ENCODE assay signal across 8 cellular contexts in the genomic region with DNA sequence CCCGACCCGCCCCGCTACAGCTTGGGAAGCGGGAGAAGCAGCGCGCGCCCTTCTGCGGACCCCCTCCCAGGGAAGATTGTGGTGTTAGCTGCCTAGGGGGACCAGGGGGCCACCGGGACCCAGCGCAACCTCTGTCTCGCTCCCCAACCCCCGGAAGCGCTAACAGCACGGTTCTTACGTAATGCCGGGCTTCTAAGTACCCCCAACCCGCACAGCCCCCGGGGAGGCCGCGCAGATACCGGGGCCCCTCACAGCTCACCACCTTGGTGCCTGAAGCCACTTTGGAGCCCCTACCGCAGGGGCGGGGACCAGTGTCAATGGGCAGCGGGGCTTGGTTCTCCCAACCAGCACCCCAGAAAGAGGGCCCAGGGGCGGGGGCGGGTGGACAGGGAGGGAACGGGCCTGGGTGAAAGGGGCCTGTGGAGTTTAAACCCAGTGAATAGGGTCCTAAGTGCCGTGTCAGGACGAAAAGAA. TPM values are rescaled to one million over a fixed set of nuclear protein-coding genes. Genes with fewer than 3 reads are reported as not detected.
DNase-seq lines count a peak whose midpoint lies in the region; ATAC-seq and TF ChIP-seq lines count a peak whose summit lies in the region.

No MANE protein-coding gene starts in this region.

- DNase-seq in CD8-positive, alpha-beta T cell: peak in 3 of 7 experiments; percentile 35 to 59 (median 56)
- DNase-seq in T-helper 9 cell (peak; percentile 9), fibroblast of villous mesenchyme (ENCODE audit: low read depth) (no peak), ovary (peak in 4 of 5 donors; percentile 15 to 54 (median 47)), omental fat pad (ENCODE audit: low spot score) (no peak), NCI-H2081 (lab: John Stamatoyannopoulos, UW) (no peak)

- WGBS in ovary, 3 donors: 1% methylated on average over 28 to 29 of the region's 29 CpGs

- peak; percentile 64 for ATAC-seq in CD8-positive, alpha-beta T cell
- ATAC-seq in omental fat pad (ENCODE audit: low FRiP score) (no peak), HG03280 (IDR thresholded peaks at IDR 0.05; ENCODE audit: unreplicated experiment) (no peak), GM18511 (IDR thresholded peaks at IDR 0.05; ENCODE audit: unreplicated experiment) (no peak)

- H3K9me3 ChIP-seq in CD8-positive, alpha-beta T cell (ENCODE audit: low read length): no peaks in the 10 kb centered on the region
- no peaks in the 10 kb centered on the region for H3K9me3 ChIP-seq in ovary

- intact Hi-C loops in CD8-positive, alpha-beta T cell (cut with DNase I, micrococcal nuclease): loop anchor here (2.0 to 10.0 kb wide), 5 partner anchors 100 to 868 kb away; a partner anchor contains a TSS
- intact Hi-C loops in ovary (cut with DNase I): no loop called here

- POLR2A ChIA-PET in CD8-positive, alpha-beta T cell (lab: Charles Lee): interaction anchor here (1.0 kb wide), 1 partner anchor 31 kb away, joined by 3 read pairs; no protein-coding TSS in a partner anchor

- H3K27ac Mint-ChIP-seq in CD8-positive, alpha-beta T cell: peak overlapping the region; percentile 94

- H3K9me3 Mint-ChIP-seq in CD8-positive, alpha-beta T cell: no peaks in the 10 kb centered on the region

- TF ChIP-seq CTCF in CD8-positive, alpha-beta T cell (IDR thresholded peaks at IDR 0.05): no peak
- no peak for TF ChIP-seq CTCF in fibroblast of villous mesenchyme (IDR thresholded peaks at IDR 0.05; ENCODE audit: insufficient read depth, low read depth, low read length)
- TF ChIP-seq CTCF in ovary (IDR thresholded peaks at IDR 0.05): no peak
- no peak for TF ChIP-seq CTCF in omental fat pad (IDR thresholded peaks at IDR 0.05)

- H3K36me3 Mint-ChIP-seq in CD8-positive, alpha-beta T cell: no peaks in the 10 kb centered on the region

- CTCF ChIA-PET in CD8-positive, alpha-beta T cell (lab: Charles Lee): interaction anchor here (0.7 to 7.4 kb wide), 6 partner anchors 16 to 234 kb away, joined by 3 to 92 read pairs (median 5); no protein-coding TSS in a partner anchor

- TF ChIP-seq EP300 in ovary (IDR thresholded peaks at IDR 0.05): no peak

- peaks cover 20% of the 10 kb centered on the region for H3K4me1 ChIP-seq in CD8-positive, alpha-beta T cell (ENCODE audit: insufficient read depth, low read length)
- H3K4me1 ChIP-seq in ovary (ENCODE audit: insufficient read depth): peaks cover 10% of the 10 kb centered on the region

- peak overlapping the region; percentile 65 for H3K27ac ChIP-seq in CD8-positive, alpha-beta T cell (ENCODE audit: low read depth, low read length)
- peak overlapping the region; percentile 9 to 68 for H3K27ac ChIP-seq in ovary

- peaks cover 9% of the 10 kb centered on the region for H3K27me3 Mint-ChIP-seq in CD8-positive, alpha-beta T cell (ENCODE audit: low read depth)

- peak overlapping the region; percentile 67 for H3K4me3 ChIP-seq in CD8-positive, alpha-beta T cell (ENCODE audit: low read depth, low read length)
- H3K4me3 ChIP-seq in fibroblast of villous mesenchyme (ENCODE audit: low read depth, low read length): peak overlapping the region; percentile 70
- H3K4me3 ChIP-seq in ovary: peak overlapping the region; percentile 57

- peak overlapping the region; percentile 94 for H3K4me3 Mint-ChIP-seq in CD8-positive, alpha-beta T cell

- TF ChIP-seq POLR2A in ovary (IDR thresholded peaks at IDR 0.05): no peak

- H3K4me1 Mint-ChIP-seq in CD8-positive, alpha-beta T cell (ENCODE audit: low read depth): peaks cover 13% of the 10 kb centered on the region

- no peaks in the 10 kb centered on the region for H3K36me3 ChIP-seq in CD8-positive, alpha-beta T cell (ENCODE audit: insufficient read depth, low read length)
- no peaks in the 10 kb centered on the region for H3K36me3 ChIP-seq in ovary

- H3K27me3 ChIP-seq in CD8-positive, alpha-beta T cell (ENCODE audit: insufficient read depth, low read length): no peaks in the 10 kb centered on the region
- no peaks in the 10 kb centered on the region for H3K27me3 ChIP-seq in ovary

RNA-seq across cellular contexts. Expression of a gene that starts 0.3 kb away (rescaled TPM):
- 10 to 100 TPM in 1 of 2 experiments, 1 to 10 TPM in 1; 9.6 to 11.8 TPM for total RNA-seq in CD8-positive, alpha-beta T cell
- total RNA-seq in fibroblast of villous mesenchyme (under 0.01 and 1.3 TPM in 2 replicates), ovary (1 to 10 TPM; 3.3 to 6.5 (median 5.6) TPM), omental fat pad (1 to 10 TPM; 1.3 to 4.5 (median 3.2) TPM)
- polyA plus RNA-seq in ovary: 1 to 10 TPM; 2.6 to 2.9 TPM

RNA-seq across cellular contexts. Expression of a gene that starts 35.3 kb away (rescaled TPM):
- not detected for total RNA-seq in CD8-positive, alpha-beta T cell
- total RNA-seq in fibroblast of villous mesenchyme (not detected in 2 replicates), ovary (not detected), omental fat pad (not detected)
- polyA plus RNA-seq in ovary: not detected

RNA-seq across cellular contexts. Expression of a gene that starts 46.8 kb away (rescaled TPM):
- not detected for total RNA-seq in CD8-positive, alpha-beta T cell
- total RNA-seq in fibroblast of villous mesenchyme (not detected in 2 replicates), ovary (1 to 10 TPM in 1 of 7 donors, under 1 TPM in 1, not detected in 5; 0.69 to 1.1 TPM), omental fat pad (not detected)
- polyA plus RNA-seq in ovary: under 1 TPM in 1 of 2 donors, not detected in 1; 0.18 TPM

Comparison
In these comparisons a context has a peak if more than half of its experiments do, and no peak if none do; other contexts are left out.
1. DNase-seq: peak in T-helper 9 cell (single experiment) and ovary (4 of 5); none in fibroblast of villous mesenchyme (single experiment), omental fat pad (single experiment) and NCI-H2081 (0 of 2).
2. intact Hi-C loops: an anchor here in CD8-positive, alpha-beta T cell (2.0 to 10.0 kb wide); none called in ovary.
3. Peak in every context shown above with its lines, with median percentiles within 50 percentile points of each other: H3K4me3 ChIP-seq.